24 cellular contexts compared by ENCODE assay signal in the genomic region with DNA sequence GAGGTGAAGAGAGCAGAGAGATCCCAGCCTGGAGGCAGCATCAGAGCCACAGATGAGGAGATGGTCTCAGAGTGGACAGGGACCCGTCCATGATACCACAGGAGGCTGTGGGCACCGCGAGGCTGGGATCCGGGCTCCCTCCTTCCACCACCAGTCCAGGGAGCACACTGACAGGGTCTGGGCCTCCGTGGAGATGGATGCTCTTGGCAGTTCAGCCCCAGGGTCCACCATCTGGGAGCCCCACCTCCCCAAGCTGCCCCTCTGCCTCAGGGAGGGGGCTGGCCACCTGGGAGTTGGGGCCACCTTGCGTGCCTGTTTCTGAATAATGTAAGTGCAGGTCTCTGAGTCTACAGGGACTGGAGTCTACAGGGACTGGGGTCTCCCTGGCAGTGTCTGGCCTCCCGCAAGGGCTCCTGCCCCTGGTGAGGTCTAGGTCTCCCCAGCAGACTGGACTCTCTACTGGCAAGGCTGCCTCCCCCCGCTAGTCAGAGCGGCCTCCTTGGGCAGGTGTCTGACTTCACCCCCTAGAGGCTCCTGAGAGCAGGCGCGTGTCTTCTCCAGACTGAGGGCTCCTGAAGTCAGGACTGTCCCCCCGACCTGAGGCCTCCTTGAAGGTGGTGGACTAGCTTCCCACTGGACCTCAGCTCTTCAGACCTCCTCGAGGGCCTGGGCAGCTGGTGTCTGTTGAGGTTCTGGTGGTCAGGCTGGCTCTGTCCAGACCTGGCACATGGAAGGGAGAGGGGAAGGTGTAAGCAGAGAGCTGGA.
DNase-seq lines count a peak whose midpoint lies in the region; ATAC-seq and TF ChIP-seq lines count a peak whose summit lies in the region.
"Had no signal": no experiment of that assay in that cellular context is flagged by ENCODE, and none has a peak within 500 bp of the region (broad histone marks: within the 10 kb centered on the region; RNA-seq: fewer than 3 reads in every experiment).

No MANE protein-coding gene starts in this region.

- H3K36me3 Mint-ChIP-seq in chondrocyte (ENCODE audit: low read depth) (peaks cover 3% of the 10 kb centered on the region), MCF 10A (ENCODE audit: insufficient read depth, unreplicated experiment) (no peaks in the 10 kb centered on the region)
- H3K36me3 Mint-ChIP-seq in activated CD4-positive, alpha-beta T cell treated with anti-CD3 and anti-CD28 coated beads, Interleukin-2, amount 10 ng/mL, durations not matched to agents 24 days and 14 days (ENCODE audit: low read depth): no peaks in the 10 kb centered on the region

- TF ChIP-seq CTCF in GM06990 (IDR thresholded peaks at IDR 0.05; ENCODE audit: insufficient read depth, low read length, poor library complexity, severe bottlenecking): peak; percentile 6
- TF ChIP-seq CTCF in GM12873 (IDR thresholded peaks at IDR 0.05; ENCODE audit: insufficient read depth, low read depth, low read length, missing control alignments): peak; percentile 11
- TF ChIP-seq CTCF in chondrocyte (IDR thresholded peaks at IDR 0.05): no peak
- TF ChIP-seq CTCF in osteoblast (IDR thresholded peaks at IDR 0.05; ENCODE audit: extremely low read depth, low read depth, low read length): no peak
- TF ChIP-seq CTCF in gastroesophageal sphincter (IDR thresholded peaks at IDR 0.05): no peak
- no peak for TF ChIP-seq CTCF in MCF 10A (IDR thresholded peaks at IDR 0.05; ENCODE audit: unreplicated experiment)

- H4K20me1 ChIP-seq in osteoblast (ENCODE audit: insufficient read depth, low read length): no peaks in the 10 kb centered on the region

- no peak for TF ChIP-seq EP300 in gastroesophageal sphincter (IDR thresholded peaks at IDR 0.05)

- 84% methylated on average over 4 of the region's 13 CpGs; no CpG with 5 or more reads in 1 of the 2 donors for WGBS in gastroesophageal sphincter (ENCODE audit: low coverage in 1 of 2), 2 donors

- H3K27ac ChIP-seq in osteoblast (ENCODE audit: low read depth, low read length) (no peak overlapping the region), gastroesophageal sphincter (no peak overlapping the region)
- H3K27ac ChIP-seq: A549; BLaER1 treated with 17β-estradiol and CSF1 and Interleukin-3, amounts not matched to agents 10 nM and 100 nM; PC-9; SJCRH30 had no signal

- POLR2A ChIA-PET in MCF 10A (lab: Yijun Ruan, JAX): no interaction called here

- no peak for ATAC-seq in gastroesophageal sphincter
- ATAC-seq: A549, Right ventricle myocardium inferior had no signal

- H3K4me1 ChIP-seq in osteoblast (ENCODE audit: insufficient read depth, low read length) (no peaks in the 10 kb centered on the region), gastroesophageal sphincter (no peaks in the 10 kb centered on the region)
- H3K4me1 ChIP-seq: A549, SJCRH30 had no signal

- peaks cover 1% of the 10 kb centered on the region; the same call in 1 of the 2 replicates for H3K27me3 ChIP-seq in GM06990 (replicated peaks; ENCODE audit: control insufficient read depth, insufficient read depth, low read length)
- H3K27me3 ChIP-seq in osteoblast (ENCODE audit: insufficient read depth, low read length): no peaks in the 10 kb centered on the region
- H3K27me3 ChIP-seq in gastroesophageal sphincter: peaks cover 66% of the 10 kb centered on the region
- H3K27me3 ChIP-seq: MG63 had no signal

- DNase-seq in GM06990 (ENCODE audit: extremely low read depth, insufficient read length) (no peak), chondrocyte (ENCODE audit: low spot score) (peak; percentile 69), osteoblast (ENCODE audit: insufficient read length, low spot score, missing footprints) (peak; percentile 38), MCF 10A (ENCODE audit: unreplicated experiment) (no peak)
- DNase-seq in activated CD4-positive, alpha-beta T cell treated with anti-CD3 and anti-CD28 coated beads, Interleukin-2, amount 10 ng/mL, durations not matched to agents 24 days and 14 days: no peak
- DNase-seq: AML-193, H9, HFFc6, KBM-7, MG63, NCI-H1105 treated with DMSO at 0.1 percent for 48 hours, NCI-H146, NCI-H2029, NCI-H446, NCI-H524 treated with DMSO at 0.1 percent for 48 hours, NCI-H774, PC-9, SJCRH30 had no signal

- H3K9me3 ChIP-seq in osteoblast (ENCODE audit: low read depth, low read length) (no peaks in the 10 kb centered on the region), gastroesophageal sphincter (no peaks in the 10 kb centered on the region)
- H3K9me3 ChIP-seq: A549, MG63, SJCRH30 had no signal

- H3K9me3 Mint-ChIP-seq in chondrocyte (ENCODE audit: low read depth) (peaks cover 8% of the 10 kb centered on the region), MCF 10A (ENCODE audit: unreplicated experiment) (no peaks in the 10 kb centered on the region)
- H3K9me3 Mint-ChIP-seq in activated CD4-positive, alpha-beta T cell treated with anti-CD3 and anti-CD28 coated beads, Interleukin-2, amount 10 ng/mL, durations not matched to agents 24 days and 14 days: no peaks in the 10 kb centered on the region
- H3K9me3 Mint-ChIP-seq: CD4-positive, alpha-beta T cell had no signal

- H3K4me3 Mint-ChIP-seq in chondrocyte (ENCODE audit: unreplicated experiment) (no peak overlapping the region), MCF 10A (ENCODE audit: unreplicated experiment) (no peak overlapping the region)
- H3K4me3 Mint-ChIP-seq in activated CD4-positive, alpha-beta T cell treated with anti-CD3 and anti-CD28 coated beads, Interleukin-2, amount 10 ng/mL, durations not matched to agents 24 days and 14 days: no peak overlapping the region
- H3K4me3 Mint-ChIP-seq: CD4-positive, alpha-beta T cell; H9; HFFc6 had no signal

- H3K4me1 Mint-ChIP-seq in chondrocyte (ENCODE audit: low read depth) (no peaks in the 10 kb centered on the region), MCF 10A (ENCODE audit: insufficient read depth, unreplicated experiment) (no peaks in the 10 kb centered on the region)
- H3K4me1 Mint-ChIP-seq in activated CD4-positive, alpha-beta T cell treated with anti-CD3 and anti-CD28 coated beads, Interleukin-2, amount 10 ng/mL, durations not matched to agents 24 days and 14 days: no peaks in the 10 kb centered on the region

- intact Hi-C loops in activated CD4-positive, alpha-beta T cell treated with anti-CD3 and anti-CD28 coated beads, Interleukin-2, amount 10 ng/mL, durations not matched to agents 24 days and 14 days (cut with micrococcal nuclease): no loop called here
- intact Hi-C loops in MCF 10A (cut with micrococcal nuclease): no loop called here

- no TSS peak for BruUV-seq in MCF 10A (replicated peaks; lab: Mats Ljungman, UMichigan)

- TF ChIP-seq POLR2A in gastroesophageal sphincter (IDR thresholded peaks at IDR 0.05): no peak

- H3K27ac Mint-ChIP-seq in chondrocyte (ENCODE audit: unreplicated experiment): no peak overlapping the region
- no peak overlapping the region for H3K27ac Mint-ChIP-seq in activated CD4-positive, alpha-beta T cell treated with anti-CD3 and anti-CD28 coated beads, Interleukin-2, amount 10 ng/mL, durations not matched to agents 24 days and 14 days
- no peak overlapping the region for H3K27ac Mint-ChIP-seq in MCF 10A (ENCODE audit: low read depth, unreplicated experiment)
- H3K27ac Mint-ChIP-seq: CD4-positive, alpha-beta T cell; HFFc6 had no signal

- CTCF ChIA-PET in MCF 10A (lab: Yijun Ruan, JAX): no interaction called here

- H2AFZ ChIP-seq in osteoblast (ENCODE audit: low read length): no peak overlapping the region
- H2AFZ ChIP-seq: PC-9 had no signal

- H3K79me2 ChIP-seq in osteoblast (ENCODE audit: insufficient read depth, low read length): no peaks in the 10 kb centered on the region

- peaks cover 11% of the 10 kb centered on the region for H3K27me3 Mint-ChIP-seq in chondrocyte (ENCODE audit: low read depth)
- H3K27me3 Mint-ChIP-seq in activated CD4-positive, alpha-beta T cell treated with anti-CD3 and anti-CD28 coated beads, Interleukin-2, amount 10 ng/mL, durations not matched to agents 24 days and 14 days: no peaks in the 10 kb centered on the region
- H3K27me3 Mint-ChIP-seq in MCF 10A (ENCODE audit: insufficient read depth, unreplicated experiment): peaks cover 39% of the 10 kb centered on the region

- no peak overlapping the region for H3K4me3 ChIP-seq in GM06990 (replicated peaks; ENCODE audit: low read depth, low read length)
- no peak overlapping the region for H3K4me3 ChIP-seq in osteoblast (ENCODE audit: insufficient read depth, low read length)
- H3K4me3 ChIP-seq in gastroesophageal sphincter: no peak overlapping the region
- H3K4me3 ChIP-seq: A549; BLaER1 treated with 17β-estradiol and CSF1 and Interleukin-3, amounts not matched to agents 10 nM and 100 nM; MG63; PC-9; SJCRH30 had no signal

- H3K4me2 ChIP-seq in osteoblast (ENCODE audit: insufficient read depth, low read length): no peak overlapping the region
- H3K4me2 ChIP-seq: A549; BLaER1 treated with 17β-estradiol and CSF1 and Interleukin-3, amounts not matched to agents 10 nM and 100 nM; PC-9 had no signal

- H3K36me3 ChIP-seq in GM06990 (ENCODE audit: control insufficient read depth, insufficient read depth, low read length) (no peaks in the 10 kb centered on the region), osteoblast (ENCODE audit: insufficient read depth, low read length) (no peaks in the 10 kb centered on the region), gastroesophageal sphincter (no peaks in the 10 kb centered on the region)
- H3K36me3 ChIP-seq: BLaER1 treated with 17β-estradiol and CSF1 and Interleukin-3, amounts not matched to agents 10 nM and 100 nM; MG63; SJCRH30 had no signal

Comparison
In these comparisons a context has a peak if more than half of its experiments do, and no peak if none do; other contexts are left out.
1. DNase-seq: peak in chondrocyte (single experiment) and osteoblast (single experiment); none in GM06990 (single experiment), activated CD4-positive, alpha-beta T cell treated with anti-CD3 and anti-CD28 coated beads, Interleukin-2, amount 10 ng/mL, durations not matched to agents 24 days and 14 days (single experiment) and MCF 10A (single experiment).
2. CTCF ChIP-seq: peak in GM06990 (single experiment) and GM12873 (single experiment); none in chondrocyte (single experiment), osteoblast (single experiment), gastroesophageal sphincter (0 of 4) and MCF 10A (single experiment).